In genomic region chr16:78184554-78185183, GRCh38 we compare ENCODE assay signal across 12 cellular contexts.
DNase-seq lines count a peak whose midpoint lies in the region; ATAC-seq, FAIRE-seq and TF ChIP-seq lines count a peak whose summit lies in the region.
"Had no signal": no experiment of that assay in that cellular context is flagged by ENCODE, and none has a peak within 500 bp of the region (broad histone marks: within the 10 kb centered on the region; RNA-seq: fewer than 3 reads in every experiment).

No MANE protein-coding gene starts in this region.

- H3K9me3 Mint-ChIP-seq in activated naive CD8-positive, alpha-beta T cell treated with anti-CD3 and anti-CD28 coated beads for 36 hours = no peaks in the 10 kb centered on the region

- H3K4me1 ChIP-seq in endocrine pancreas (ENCODE audit: control insufficient read depth, insufficient read depth, low read length) = no peaks in the 10 kb centered on the region
- H3K4me1 ChIP-seq in small intestine (ENCODE audit: control insufficient read depth in 2 of 2, insufficient read depth in 1 of 2, low read depth in 1 of 2, low read length in 1 of 2) = no peaks in the 10 kb centered on the region
- H3K4me1 ChIP-seq in uterus = no peaks in the 10 kb centered on the region
- H3K4me1 ChIP-seq: right atrium auricular region had no signal

- no peak for FAIRE-seq in small intestine (lab: Jason Lieb, UNC)
- FAIRE-seq: kidney had no signal

- H3K27ac Mint-ChIP-seq in activated naive CD8-positive, alpha-beta T cell treated with anti-CD3 and anti-CD28 coated beads for 36 hours = no peak overlapping the region

- H3K4me3 ChIP-seq in endocrine pancreas (ENCODE audit: control insufficient read depth, insufficient read depth, low read length) (peak overlapping the region; percentile 73), small intestine (ENCODE audit: low read depth in 1 of 2, low read length in 2 of 2) (no peak overlapping the region), uterus (no peak overlapping the region)
- H3K4me3 ChIP-seq: right atrium auricular region had no signal

- H3K4me3 Mint-ChIP-seq in activated naive CD8-positive, alpha-beta T cell treated with anti-CD3 and anti-CD28 coated beads for 36 hours = no peak overlapping the region
- H3K4me3 Mint-ChIP-seq: activated T-cell treated with anti-CD3 and anti-CD28 coated beads, Interleukin-2, amount 50 U/mL, for 4 hours had no signal

- POLR2A ChIA-PET in HEK293T (lab: Yijun Ruan, JAX) = no interaction called here

- H3K4me1 Mint-ChIP-seq in activated naive CD8-positive, alpha-beta T cell treated with anti-CD3 and anti-CD28 coated beads for 36 hours = no peaks in the 10 kb centered on the region

- H3K9me3 ChIP-seq in endocrine pancreas (ENCODE audit: control insufficient read depth, low read length) = no peaks in the 10 kb centered on the region
- no peaks in the 10 kb centered on the region for H3K9me3 ChIP-seq in small intestine (ENCODE audit: control insufficient read depth, low read depth)
- H3K9me3 ChIP-seq in uterus = no peaks in the 10 kb centered on the region
- H3K9me3 ChIP-seq: right atrium auricular region had no signal

- CTCF ChIA-PET in HEK293T (lab: Yijun Ruan, JAX) = interaction anchor here (0.6 to 0.7 kb wide), 2 partner anchors 11 to 62 kb away, joined by 3 read pairs; no protein-coding TSS in a partner anchor

- TF ChIP-seq CTCF in uterus (IDR thresholded peaks at IDR 0.05) = no peak

- H3K36me3 ChIP-seq in endocrine pancreas (ENCODE audit: control insufficient read depth, insufficient read depth, low read length) = no peaks in the 10 kb centered on the region
- H3K36me3 ChIP-seq in small intestine (ENCODE audit: control insufficient read depth in 2 of 2, insufficient read depth in 2 of 2, low read length in 2 of 2) = no peaks in the 10 kb centered on the region
- H3K36me3 ChIP-seq in uterus = no peaks in the 10 kb centered on the region
- H3K36me3 ChIP-seq: right atrium auricular region had no signal

- intact Hi-C loops in uterus (cut with DNase I; ENCODE audit: low total_unique reads) = no loop called here

- 26 to 39% (median 32%) methylated on average over 7 of the region's 7 CpGs for WGBS in small intestine, 3 donors

- H3K9ac ChIP-seq in endocrine pancreas (ENCODE audit: control insufficient read depth, insufficient read depth, low read length) = peak overlapping the region; percentile 35

- H3K27ac ChIP-seq in small intestine (ENCODE audit: low read depth in 1 of 2, low read length in 1 of 2) = peak overlapping the region in 1 of 2 donors; percentile 57
- no peak overlapping the region for H3K27ac ChIP-seq in uterus
- H3K27ac ChIP-seq: right atrium auricular region had no signal

- no peaks in the 10 kb centered on the region for H3K27me3 Mint-ChIP-seq in activated naive CD8-positive, alpha-beta T cell treated with anti-CD3 and anti-CD28 coated beads for 36 hours

- no peak for ATAC-seq in HG03175 (IDR thresholded peaks at IDR 0.05; ENCODE audit: unreplicated experiment)
- ATAC-seq: activated T-cell treated with anti-CD3 and anti-CD28 coated beads, Interleukin-2, amount 50 U/mL, for 4 hours had no signal

- no peak for TF ChIP-seq POLR2A in uterus (IDR thresholded peaks at IDR 0.05)

- no peaks in the 10 kb centered on the region for H3K27me3 ChIP-seq in endocrine pancreas (ENCODE audit: control insufficient read depth, insufficient read depth, low read length)
- no peaks in the 10 kb centered on the region for H3K27me3 ChIP-seq in small intestine (ENCODE audit: control insufficient read depth in 2 of 2, insufficient read depth in 2 of 2, low read length in 2 of 2)
- H3K27me3 ChIP-seq in uterus = no peaks in the 10 kb centered on the region
- H3K27me3 ChIP-seq: right atrium auricular region had no signal

- H3K36me3 Mint-ChIP-seq in activated naive CD8-positive, alpha-beta T cell treated with anti-CD3 and anti-CD28 coated beads for 36 hours = peaks cover 6% of the 10 kb centered on the region

- DNase-seq in HEK293T (ENCODE audit: extremely low spot score) (peak; percentile 51), NCI-H510A treated with DMSO at 0.1 percent for 48 hours (lab: John Stamatoyannopoulos, UW) (peak; percentile 62), small intestine (peak; percentile 40), uterus (no peak)
- DNase-seq in activated naive CD8-positive, alpha-beta T cell treated with anti-CD3 and anti-CD28 coated beads for 36 hours = no peak
- DNase-seq: activated T-cell treated with anti-CD3 and anti-CD28 coated beads, Interleukin-2, amount 50 U/mL, for 4 hours; kidney; NCI-H226; T1000 had no signal

TF ChIP-seq in HEK293T, 16 proteins besides CTCF, POLR2A, EP300 and RAD21:
- TF ChIP-seq FOXM1 (IDR thresholded peaks at IDR 0.05; ENCODE audit: borderline replicate concordance) = no peak
- 0 out of 2 replicates have a peak, but pooled peaks have one; percentile 19 for TF ChIP-seq ARNT (IDR thresholded peaks at IDR 0.05)
- TF ChIP-seq, protein P1, sequence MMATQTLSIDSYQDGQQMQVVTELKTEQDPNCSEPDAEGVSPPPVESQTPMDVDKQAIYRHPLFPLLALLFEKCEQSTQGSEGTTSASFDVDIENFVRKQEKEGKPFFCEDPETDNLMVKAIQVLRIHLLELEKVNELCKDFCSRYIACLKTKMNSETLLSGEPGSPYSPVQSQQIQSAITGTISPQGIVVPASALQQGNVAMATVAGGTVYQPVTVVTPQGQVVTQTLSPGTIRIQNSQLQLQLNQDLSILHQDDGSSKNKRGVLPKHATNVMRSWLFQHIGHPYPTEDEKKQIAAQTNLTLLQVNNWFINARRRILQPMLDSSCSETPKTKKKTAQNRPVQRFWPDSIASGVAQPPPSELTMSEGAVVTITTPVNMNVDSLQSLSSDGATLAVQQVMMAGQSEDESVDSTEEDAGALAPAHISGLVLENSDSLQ (IDR thresholded peaks at IDR 0.05) = peak; percentile 30; the same call in 1 of the 2 replicates
- peak; percentile 87 for TF ChIP-seq CTBP1 (IDR thresholded peaks at IDR 0.05; ENCODE audit: borderline replicate concordance)
- TF ChIP-seq LEF1 (IDR thresholded peaks at IDR 0.05; ENCODE audit: borderline replicate concordance) = no peak
- no peak for TF ChIP-seq NFRKB (IDR thresholded peaks at IDR 0.05)
- 0 out of 2 replicates have a peak, but pooled peaks have one; percentile 5 for TF ChIP-seq L3MBTL2 (conservative IDR thresholded peaks at IDR 0.05)
- peak; percentile 81 for TF ChIP-seq FOXA1 (IDR thresholded peaks at IDR 0.05)
- no peak for TF ChIP-seq HDGF (IDR thresholded peaks at IDR 0.05; ENCODE audit: borderline replicate concordance)
- TF ChIP-seq SUZ12 (IDR thresholded peaks at IDR 0.05) = no peak
- no peak for TF ChIP-seq TARDBP (IDR thresholded peaks at IDR 0.05)

Comparison
In these comparisons a context has a peak if more than half of its experiments do, and no peak if none do; other contexts are left out.
1. DNase-seq: peak in HEK293T (single experiment), NCI-H510A treated with DMSO at 0.1 percent for 48 hours (single experiment) and small intestine (single experiment); none in activated naive CD8-positive, alpha-beta T cell treated with anti-CD3 and anti-CD28 coated beads for 36 hours (single experiment) and uterus (0 of 2).